In genomic region chr5:150060471-150060870, GRCh38 we compare ENCODE assay signal across 22 cellular contexts. TPM values are rescaled to one million over a fixed set of nuclear protein-coding genes. Genes with fewer than 3 reads are reported as not detected.
"Had no signal": no experiment of that assay in that cellular context is flagged by ENCODE, and none has a peak within 500 bp of the region (broad histone marks: within the 10 kb centered on the region; RNA-seq: fewer than 3 reads in every experiment).

No MANE protein-coding gene starts in this region.

- H3K36me3 Mint-ChIP-seq: activated naive CD8-positive, alpha-beta T cell; brain had no signal

- H3K27ac Mint-ChIP-seq: activated CD8-positive, alpha-beta T cell treated with anti-CD3 and anti-CD28 coated beads, Interleukin-2, amount 10 ng/mL, durations not matched to agents 7 days and 5 days; activated naive CD8-positive, alpha-beta T cell; brain; T-helper 1 cell treated with Interleukin-12 subunit alpha and Interleukin-12 subunit beta and Interleukin-4 antibody, amounts not matched to agents 30 μg/mL and 1 μg/mL, for 36 hours had no signal

- H3K9me3 ChIP-seq: MG63 had no signal

- H3K4me3 ChIP-seq: MG63 had no signal

- H3K27me3 ChIP-seq: MG63 had no signal

- ATAC-seq: activated CD8-positive, alpha-beta T cell treated with anti-CD3 and anti-CD28 coated beads, Interleukin-2, amount 10 ng/mL, durations not matched to agents 7 days and 5 days had no signal

- H3K4me3 Mint-ChIP-seq: activated CD8-positive, alpha-beta T cell treated with anti-CD3 and anti-CD28 coated beads, Interleukin-2, amount 10 ng/mL, durations not matched to agents 7 days and 5 days; activated naive CD8-positive, alpha-beta T cell; brain; central memory CD8-positive, alpha-beta T cell; T-helper 1 cell treated with Interleukin-12 subunit alpha and Interleukin-12 subunit beta and Interleukin-4 antibody, amounts not matched to agents 30 μg/mL and 1 μg/mL, for 36 hours had no signal

- H3K9me3 Mint-ChIP-seq: brain; central memory CD8-positive, alpha-beta T cell; T-helper 1 cell treated with Interleukin-12 subunit alpha and Interleukin-12 subunit beta and Interleukin-4 antibody, amounts not matched to agents 30 μg/mL and 1 μg/mL, for 36 hours had no signal

- DNase-seq: activated CD4-positive, alpha-beta T cell treated with anti-CD3 and anti-CD28 coated beads for 48 hours; activated CD4-positive, alpha-beta T cell treated with anti-CD3 and anti-CD28 coated beads, Interleukin-2, amount 50 U/mL, for 4 hours; activated CD4-positive, CD25-positive, alpha-beta regulatory T cell treated with anti-CD3 and anti-CD28 coated beads, Interleukin-2, amount 50 U/mL, for 72 hours; activated CD8-positive, alpha-beta memory T cell treated with anti-CD3 and anti-CD28 coated beads, Interleukin-2, amount 50 U/mL, for 48 hours; activated CD8-positive, alpha-beta T cell treated with anti-CD3 and anti-CD28 coated beads, Interleukin-2, amount 10 ng/mL, durations not matched to agents 7 days and 5 days; activated effector memory CD4-positive, alpha-beta T cell treated with Interleukin-2 at 50 U/mL for 16 hours; activated naive CD4-positive, alpha-beta T cell; activated T-cell treated with anti-CD3 and anti-CD28 coated beads, Interleukin-2, amount 50 U/mL, for 1 hour; amygdala; MG63; MV-4-11; NCI-H1092 treated with DMSO at 0.1 percent for 48 hours; NCI-H1417 treated with DMSO at 0.1 percent for 48 hours; NCI-H1694; NCI-H2029 treated with DMSO at 0.1 percent for 48 hours; NCI-H510A treated with DMSO at 0.1 percent for 48 hours; SHP77 treated with DMSO at 0.1 percent for 48 hours had no signal

- H3K4me1 Mint-ChIP-seq: central memory CD8-positive, alpha-beta T cell had no signal

RNA-seq across cellular contexts. Expression of gene CSF1R, which starts 25.9 kb away (rescaled TPM):
- total RNA-seq: activated CD8-positive, alpha-beta T cell treated with anti-CD3 and anti-CD28 coated beads, Interleukin-2, amount 10 ng/mL, durations not matched to agents 7 days and 5 days; SK-MEL-5 had no signal
